Comparison of ENCODE assay signal across 8 cellular contexts in genomic region chr16:28494141-28494851, GRCh38. TPM values are rescaled to one million over a fixed set of nuclear protein-coding genes. Genes with fewer than 3 reads are reported as not detected.
A peak's percentile ranks its signal among the peaks of the same experiment; 100 is the strongest.
DNase-seq lines count a peak whose midpoint lies in the region; TF ChIP-seq lines count a peak whose summit lies in the region.

A gene with protein sequence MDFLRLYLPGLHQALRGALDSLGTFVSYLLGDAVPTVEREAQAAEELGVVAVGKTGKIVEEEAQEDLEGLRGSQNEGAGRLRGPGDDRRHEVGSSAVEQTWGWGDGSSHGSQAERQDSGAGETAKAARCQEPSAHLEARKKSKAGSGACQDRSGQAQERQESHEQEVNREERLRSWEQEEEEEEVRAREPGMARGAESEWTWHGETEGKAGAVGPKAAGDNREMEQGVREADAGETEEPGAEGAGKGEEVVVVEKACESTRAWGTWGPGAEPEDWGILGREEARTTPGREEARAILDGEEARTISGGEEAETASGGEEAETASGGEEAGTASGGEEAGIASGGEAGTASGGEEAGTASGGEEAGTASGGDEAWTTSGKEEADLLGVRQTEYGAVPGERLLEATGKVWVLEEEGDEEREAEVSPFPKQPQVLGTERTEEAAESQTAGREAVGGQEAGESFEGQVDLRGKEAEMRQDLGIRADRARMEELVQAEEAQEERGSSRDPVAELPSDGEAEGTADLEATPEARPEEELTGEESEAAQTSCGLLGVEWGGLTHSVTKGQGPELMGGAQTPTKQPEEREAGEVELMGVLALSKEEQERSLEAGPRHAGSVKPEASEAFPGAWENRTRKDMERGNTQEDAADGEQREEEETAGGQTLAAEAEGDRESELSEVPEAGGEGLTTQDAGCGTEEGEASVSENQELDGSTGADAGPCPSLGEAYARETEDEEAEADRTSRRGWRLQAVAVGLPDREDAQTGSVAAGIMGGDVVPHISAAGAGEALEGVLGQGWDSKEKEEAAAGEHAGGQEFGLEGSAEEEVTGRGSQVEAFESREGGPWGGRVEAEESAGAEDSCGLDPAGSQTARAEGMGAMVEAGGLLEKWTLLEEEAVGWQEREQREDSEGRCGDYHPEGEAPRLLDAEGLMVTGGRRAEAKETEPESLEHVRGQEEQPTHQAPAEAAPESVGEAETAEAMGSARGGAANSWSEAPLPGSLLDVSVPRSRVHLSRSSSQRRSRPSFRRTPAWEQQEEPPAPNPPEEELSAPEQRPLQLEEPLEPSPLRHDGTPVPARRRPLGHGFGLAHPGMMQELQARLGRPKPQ (plus strand): TSS chr16:28494643. CDS start chr16:28494682, 39 bp downstream.

- TF ChIP-seq CTCF in KMS-11 (conservative IDR thresholded peaks at IDR 0.05; ENCODE audit: low read depth, low read length) (no peak), chondrocyte (IDR thresholded peaks at IDR 0.05) (no peak)

- H3K27ac Mint-ChIP-seq in activated CD4-positive, alpha-beta memory T cell treated with anti-CD3 and anti-CD28 coated beads, Interleukin-2, amount 10 ng/mL, durations not matched to agents 7 days and 5 days, result peak within 1 kb of the TSS; percentile 98
- H3K27ac Mint-ChIP-seq in chondrocyte (ENCODE audit: unreplicated experiment), result no peak within 1 kb of the TSS

- no peak within 1 kb of the TSS for H3K9ac ChIP-seq in KMS-11

- H3K79me2 ChIP-seq in KMS-11 (ENCODE audit: insufficient read depth, low read depth), result 0 out of 2 replicates have a peak, but pooled peaks cover 11% of the 10 kb centered on the region

- H3K4me1 ChIP-seq in KMS-11 (ENCODE audit: low read depth, poor library complexity, severe bottlenecking), result peaks cover 43% of the 10 kb centered on the region

- POLR2A ChIA-PET in activated CD4-positive, alpha-beta memory T cell treated with anti-CD3 and anti-CD28 coated beads, Interleukin-2, amount 10 ng/mL, durations not matched to agents 7 days and 5 days (lab: Charles Lee), result interaction anchor here (0.7 to 2.3 kb wide), 13 partner anchors 9 to 330 kb away, joined by 3 to 14 read pairs (median 3); partner anchors contain the start of genes ATXN2L, NPIPB7, SBK1 and SGF29

- no peaks in the 10 kb centered on the region for H3K27me3 Mint-ChIP-seq in activated CD4-positive, alpha-beta memory T cell treated with anti-CD3 and anti-CD28 coated beads, Interleukin-2, amount 10 ng/mL, durations not matched to agents 7 days and 5 days
- no peaks in the 10 kb centered on the region for H3K27me3 Mint-ChIP-seq in chondrocyte (ENCODE audit: low read depth)

- H3K4me3 Mint-ChIP-seq in activated CD4-positive, alpha-beta memory T cell treated with anti-CD3 and anti-CD28 coated beads, Interleukin-2, amount 10 ng/mL, durations not matched to agents 7 days and 5 days, result peak within 1 kb of the TSS; percentile 97
- H3K4me3 Mint-ChIP-seq in chondrocyte (ENCODE audit: unreplicated experiment), result no peak within 1 kb of the TSS

- no peak within 1 kb of the TSS for H3K4me3 ChIP-seq in KMS-11 (IDR thresholded peaks at IDR 0.05; ENCODE audit: insufficient read depth, low read depth, low read length)

- H4K20me1 ChIP-seq in KMS-11 (ENCODE audit: insufficient read depth), result no peaks in the 10 kb centered on the region

- H3K9me3 Mint-ChIP-seq in activated CD4-positive, alpha-beta memory T cell treated with anti-CD3 and anti-CD28 coated beads, Interleukin-2, amount 10 ng/mL, durations not matched to agents 7 days and 5 days, result no peaks in the 10 kb centered on the region
- no peaks in the 10 kb centered on the region for H3K9me3 Mint-ChIP-seq in chondrocyte (ENCODE audit: low read depth)

- no peaks in the 10 kb centered on the region for H3K36me3 ChIP-seq in KMS-11 (ENCODE audit: insufficient read depth)

- DNase-seq in GM19240 (ENCODE audit: insufficient read length, low spot score) (peak; percentile 87), germinal center (ENCODE audit: low spot score) (peak; percentile 87), chondrocyte (ENCODE audit: low spot score) (no peak), LoVo (ENCODE audit: low spot score) (no peak), DMS53 (lab: John Stamatoyannopoulos, UW) (no peak)
- peak; percentile 92 for DNase-seq in activated CD4-positive, alpha-beta memory T cell treated with anti-CD3 and anti-CD28 coated beads, Interleukin-2, amount 10 ng/mL, durations not matched to agents 7 days and 5 days
- peak; percentile 71 to 73 for DNase-seq in stimulated activated CD4-positive, alpha-beta T cell treated with anti-CD3 and anti-CD28 coated beads, Interleukin-2, amount 100 ng/mL, for 48 hours

- peaks cover 63% of the 10 kb centered on the region for H3K4me1 Mint-ChIP-seq in activated CD4-positive, alpha-beta memory T cell treated with anti-CD3 and anti-CD28 coated beads, Interleukin-2, amount 10 ng/mL, durations not matched to agents 7 days and 5 days
- H3K4me1 Mint-ChIP-seq in chondrocyte (ENCODE audit: low read depth), result peaks cover 4% of the 10 kb centered on the region

- H3K4me2 ChIP-seq in KMS-11, result peak within 1 kb of the TSS; percentile 49; the same call in 1 of the 2 replicates

- H3K27me3 ChIP-seq in KMS-11 (ENCODE audit: insufficient read depth, low read depth), result peaks cover 6% of the 10 kb centered on the region

- CTCF ChIA-PET in activated CD4-positive, alpha-beta memory T cell treated with anti-CD3 and anti-CD28 coated beads, Interleukin-2, amount 10 ng/mL, durations not matched to agents 7 days and 5 days (lab: Charles Lee), result interaction anchor here (0.7 to 1.1 kb wide), 4 partner anchors 9 to 60 kb away, joined by 3 to 4 read pairs (median 4); no protein-coding TSS in a partner anchor

- peaks cover 45% of the 10 kb centered on the region for H3K36me3 Mint-ChIP-seq in activated CD4-positive, alpha-beta memory T cell treated with anti-CD3 and anti-CD28 coated beads, Interleukin-2, amount 10 ng/mL, durations not matched to agents 7 days and 5 days (ENCODE audit: low read depth)
- H3K36me3 Mint-ChIP-seq in chondrocyte (ENCODE audit: low read depth), result no peaks in the 10 kb centered on the region

- peak within 1 kb of the TSS; percentile 91 for H2AFZ ChIP-seq in KMS-11 (ENCODE audit: low read depth)

- H3K27ac ChIP-seq in KMS-11, result no peak within 1 kb of the TSS

RNA-seq across cellular contexts. Expression of the gene that starts here (rescaled TPM):
- total RNA-seq in activated CD4-positive, alpha-beta memory T cell treated with anti-CD3 and anti-CD28 coated beads, Interleukin-2, amount 10 ng/mL, durations not matched to agents 7 days and 5 days, result 10 to 100 TPM; 20.9 TPM
- total RNA-seq in chondrocyte, result 0.07 TPM in 1 of 3 replicates, not detected in the others

Comparison
In these comparisons a context has a peak if more than half of its experiments do, and no peak if none do; other contexts are left out.
1. RNA of the gene that starts here (total RNA-seq): 20.9 TPM in activated CD4-positive, alpha-beta memory T cell treated with anti-CD3 and anti-CD28 coated beads, Interleukin-2, amount 10 ng/mL, durations not matched to agents 7 days and 5 days; 0.07 TPM in chondrocyte; every median in the first group is over 10 times any median in the second.
2. DNase-seq: peak in GM19240 (single experiment), activated CD4-positive, alpha-beta memory T cell treated with anti-CD3 and anti-CD28 coated beads, Interleukin-2, amount 10 ng/mL, durations not matched to agents 7 days and 5 days (single experiment), germinal center (single experiment) and stimulated activated CD4-positive, alpha-beta T cell treated with anti-CD3 and anti-CD28 coated beads, Interleukin-2, amount 100 ng/mL, for 48 hours (2 of 2); none in chondrocyte (single experiment), LoVo (single experiment) and DMS53 (single experiment).